In genomic region chr7:74051629-74052410, GRCh38 we compare ENCODE assay signal across 1 cellular context.
TF ChIP-seq lines count a peak whose summit lies in the region.

No MANE protein-coding gene starts in this region.

TF ChIP-seq in K562, 482 proteins besides CTCF, POLR2A, EP300 and RAD21 (continued from another document):
- TF ChIP-seq, protein P1, sequence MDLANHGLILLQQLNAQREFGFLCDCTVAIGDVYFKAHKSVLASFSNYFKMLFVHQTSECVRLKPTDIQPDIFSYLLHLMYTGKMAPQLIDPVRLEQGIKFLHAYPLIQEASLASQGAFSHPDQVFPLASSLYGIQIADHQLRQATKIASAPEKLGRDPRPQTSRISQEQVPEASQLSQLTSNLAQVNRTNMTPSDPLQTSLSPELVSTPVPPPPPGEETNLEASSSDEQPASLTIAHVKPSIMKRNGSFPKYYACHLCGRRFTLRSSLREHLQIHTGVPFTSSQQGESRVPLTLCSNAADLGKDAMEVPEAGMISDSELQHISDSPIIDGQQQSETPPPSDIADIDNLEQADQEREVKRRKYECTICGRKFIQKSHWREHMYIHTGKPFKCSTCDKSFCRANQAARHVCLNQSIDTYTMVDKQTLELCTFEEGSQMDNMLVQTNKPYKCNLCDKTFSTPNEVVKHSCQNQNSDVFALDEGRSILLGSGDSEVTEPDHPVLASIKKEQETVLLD (IDR thresholded peaks at IDR 0.05) = peak; percentile 24; the same call in 1 of the 2 replicates
- TF ChIP-seq RB1 (IDR thresholded peaks at IDR 0.05; ENCODE audit: low read depth) (peak; percentile 53; the same call in 1 of the 2 replicates), CTCFL (IDR thresholded peaks at IDR 0.05; ENCODE audit: borderline replicate concordance, insufficient read depth, low read depth, low read length, poor library complexity, severe bottlenecking) (peak; percentile 79), JUN (IDR thresholded peaks at IDR 0.05; ENCODE audit: borderline replicate concordance, low read depth, low read length) (0 out of 2 replicates have a peak, but pooled peaks have one; percentile 20), JUN (CRISPR knock-in tag; IDR thresholded peaks at IDR 0.05; ENCODE audit: borderline replicate concordance) (no peak), CXXC5 (CRISPR knock-in tag; IDR thresholded peaks at IDR 0.05) (0 out of 2 replicates have a peak, but pooled peaks have one; percentile 11), ATF7 (IDR thresholded peaks at IDR 0.05) (0 out of 2 replicates have a peak, but pooled peaks have one; percentile 22), LEF1 (IDR thresholded peaks at IDR 0.05) (no peak), NCOA2 (IDR thresholded peaks at IDR 0.05; ENCODE audit: partially characterized antibody in 2 of 2) (no peak), TEAD4 (IDR thresholded peaks at IDR 0.05; ENCODE audit: low read length) (peak; percentile 42; the same call in 1 of the 2 replicates), TEAD4 (CRISPR knock-in tag; IDR thresholded peaks at IDR 0.05; ENCODE audit: borderline replicate concordance) (no peak), RCOR1 (IDR thresholded peaks at IDR 0.05; ENCODE audit: borderline replicate concordance in 1 of 2, low read depth in 2 of 2, low read length in 2 of 2) (peak in 1 of 2 experiments; percentile 17; a peak in 1 of 4 replicates), SMC3 (conservative IDR thresholded peaks at IDR 0.05; ENCODE audit: insufficient read depth, low read depth, low read length) (peak; percentile 58), ARID1B (IDR thresholded peaks at IDR 0.05) (peak; percentile 31; the same call in 1 of the 2 replicates), RBM39 (optimal IDR thresholded peaks at IDR 0.05; ENCODE audit: low read depth, low read length) (no peak), SRF (CRISPR knock-in tag; IDR thresholded peaks at IDR 0.05) (no peak), CTBP1 (IDR thresholded peaks at IDR 0.05; ENCODE audit: borderline replicate concordance) (peak; percentile 71; the same call in 1 of the 2 replicates), STAT5A (IDR thresholded peaks at IDR 0.05; ENCODE audit: borderline replicate concordance, low read length) (peak; percentile 72), ZNF384 (IDR thresholded peaks at IDR 0.05; ENCODE audit: low read depth, low read length) (peak; percentile 48; the same call in 1 of the 2 replicates), CBFA2T3 (IDR thresholded peaks at IDR 0.05) (peak; percentile 70), SOX6 (IDR thresholded peaks at IDR 0.05) (0 out of 2 replicates have a peak, but pooled peaks have one; percentile 40), STAG1 (CRISPR knock-in tag; IDR thresholded peaks at IDR 0.05; ENCODE audit: borderline replicate concordance) (peak; percentile 87; the same call in 1 of the 2 replicates), TCF3 (CRISPR knock-in tag; IDR thresholded peaks at IDR 0.05) (peak; percentile 54; the same call in 1 of the 2 replicates), JUND (IDR thresholded peaks at IDR 0.05; ENCODE audit: borderline replicate concordance, low read depth, low read length) (no peak; the same call in 1 of the 2 replicates), JUND (tag; IDR thresholded peaks at IDR 0.05; ENCODE audit: borderline replicate concordance, low read depth, low read length) (peak; percentile 36; the same call in 1 of the 3 replicates), TAL1 (IDR thresholded peaks at IDR 0.05) (peak; percentile 20; the same call in 1 of the 2 replicates), ESRRA (IDR thresholded peaks at IDR 0.05; ENCODE audit: borderline replicate concordance, low read depth) (peak; percentile 74; the same call in 1 of the 2 replicates), PPARD (CRISPR knock-in tag; IDR thresholded peaks at IDR 0.05) (no peak), BHLHE40 (IDR thresholded peaks at IDR 0.05; ENCODE audit: low read length) (peak; percentile 28; the same call in 1 of the 2 replicates), RFX1 (IDR thresholded peaks at IDR 0.05) (no peak), TFAP4 (CRISPR knock-in tag; IDR thresholded peaks at IDR 0.05; ENCODE audit: borderline replicate concordance) (peak; percentile 54; the same call in 1 of the 2 replicates), CEBPB (tag; IDR thresholded peaks at IDR 0.05) (no peak), CBFA2T2 (conservative IDR thresholded peaks at IDR 0.05) (peak; percentile 67), GATA2 (CRISPR knock-in tag; IDR thresholded peaks at IDR 0.05) (peak; percentile 52; the same call in 1 of the 2 replicates)
- TF ChIP-seq, protein P2, sequence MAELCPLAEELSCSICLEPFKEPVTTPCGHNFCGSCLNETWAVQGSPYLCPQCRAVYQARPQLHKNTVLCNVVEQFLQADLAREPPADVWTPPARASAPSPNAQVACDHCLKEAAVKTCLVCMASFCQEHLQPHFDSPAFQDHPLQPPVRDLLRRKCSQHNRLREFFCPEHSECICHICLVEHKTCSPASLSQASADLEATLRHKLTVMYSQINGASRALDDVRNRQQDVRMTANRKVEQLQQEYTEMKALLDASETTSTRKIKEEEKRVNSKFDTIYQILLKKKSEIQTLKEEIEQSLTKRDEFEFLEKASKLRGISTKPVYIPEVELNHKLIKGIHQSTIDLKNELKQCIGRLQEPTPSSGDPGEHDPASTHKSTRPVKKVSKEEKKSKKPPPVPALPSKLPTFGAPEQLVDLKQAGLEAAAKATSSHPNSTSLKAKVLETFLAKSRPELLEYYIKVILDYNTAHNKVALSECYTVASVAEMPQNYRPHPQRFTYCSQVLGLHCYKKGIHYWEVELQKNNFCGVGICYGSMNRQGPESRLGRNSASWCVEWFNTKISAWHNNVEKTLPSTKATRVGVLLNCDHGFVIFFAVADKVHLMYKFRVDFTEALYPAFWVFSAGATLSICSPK (IDR thresholded peaks at IDR 0.05; ENCODE audit: borderline replicate concordance) = no peak
